Comparison of ENCODE assay signal across 8 cellular contexts in the genomic region with DNA sequence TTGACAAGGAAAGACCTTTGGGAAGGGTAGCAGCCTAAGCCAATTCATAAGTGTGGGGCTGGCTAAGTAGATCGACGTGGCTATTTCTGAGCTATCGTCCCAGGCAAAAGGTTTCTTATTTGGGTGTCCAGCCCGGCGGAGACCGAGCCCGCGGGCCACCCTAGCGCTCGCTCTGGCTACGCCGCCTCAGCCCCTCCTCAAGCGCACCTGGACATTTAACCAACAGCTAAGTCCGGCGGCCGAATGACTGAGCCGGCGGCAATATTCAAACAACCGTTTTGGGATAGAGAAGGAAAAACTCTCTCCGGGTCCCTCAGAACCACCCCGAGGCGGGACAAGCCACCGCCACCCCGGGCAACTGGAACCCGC. TPM values are rescaled to one million over a fixed set of nuclear protein-coding genes. Genes with fewer than 3 reads are reported as not detected.
DNase-seq lines count a peak whose midpoint lies in the region; ATAC-seq and TF ChIP-seq lines count a peak whose summit lies in the region.

No MANE protein-coding gene starts in this region.

- TF ChIP-seq EP300 in SK-N-SH (IDR thresholded peaks at IDR 0.05; ENCODE audit: borderline replicate concordance in 1 of 2, low read depth in 1 of 2, low read length in 1 of 2), result no peak
- TF ChIP-seq EP300 in esophagus muscularis mucosa (IDR thresholded peaks at IDR 0.05), result no peak

- WGBS in SK-N-SH (ENCODE audit: low lambda C conversion rate), result 0% methylated on average over 13 of the region's 25 CpGs
- 0% methylated on average over 3 of the region's 25 CpGs for WGBS in esophagus muscularis mucosa

- TF ChIP-seq RAD21 in SK-N-SH (IDR thresholded peaks at IDR 0.05; ENCODE audit: low read length), result no peak

- no peak for TF ChIP-seq POLR2A in esophagus muscularis mucosa (IDR thresholded peaks at IDR 0.05; ENCODE audit: low read depth)

- intact Hi-C loops in esophagus muscularis mucosa (cut with DNase I), result loop anchor here (5.0 kb wide), 2 partner anchors 128 to 197 kb away; no protein-coding TSS in a partner anchor

- H3K36me3 ChIP-seq in BE2C, result no peaks in the 10 kb centered on the region
- H3K36me3 ChIP-seq in SK-N-SH (replicated peaks in 1 of 2; ENCODE audit: control insufficient read depth in 1 of 2, insufficient read depth in 2 of 2, low read length in 1 of 2), result no peaks in the 10 kb centered on the region
- H3K36me3 ChIP-seq in esophagus muscularis mucosa, result no peaks in the 10 kb centered on the region

- peak overlapping the region; percentile 79 to 96 (median 94) for H3K4me3 Mint-ChIP-seq in naive B cell

- H3K27ac Mint-ChIP-seq in naive B cell, result peak overlapping the region; percentile 90 to 99 (median 98)

- no peaks in the 10 kb centered on the region for H4K20me1 ChIP-seq in SK-N-SH (ENCODE audit: insufficient read depth)

- peaks cover 46 to 82% (median 54%) of the 10 kb centered on the region in 3 donors for H3K4me1 Mint-ChIP-seq in naive B cell

- no peak for TF ChIP-seq CTCF in BE2C (IDR thresholded peaks at IDR 0.05; ENCODE audit: low read depth, low read length)
- no peak for TF ChIP-seq CTCF in SK-N-SH (IDR thresholded peaks at IDR 0.05)
- TF ChIP-seq CTCF in esophagus muscularis mucosa (IDR thresholded peaks at IDR 0.05), result no peak

- no peaks in the 10 kb centered on the region for H3K9me2 ChIP-seq in SK-N-SH

- H3K27me3 ChIP-seq in BE2C (no peaks in the 10 kb centered on the region), SK-N-SH (ENCODE audit: insufficient read depth) (no peaks in the 10 kb centered on the region), esophagus muscularis mucosa (no peaks in the 10 kb centered on the region)

- H3K36me3 Mint-ChIP-seq in naive B cell, result peaks cover 0 to 7% of the 10 kb centered on the region in 2 donors

- H3K27ac ChIP-seq in SK-N-SH (ENCODE audit: low read depth in 2 of 2, low read length in 1 of 2) (peak overlapping the region; percentile 77 to 84), esophagus muscularis mucosa (replicated peaks in 1 of 4) (peak overlapping the region; percentile 87 to 92 (median 89))

- H3K9me3 ChIP-seq in BE2C, result no peaks in the 10 kb centered on the region
- H3K9me3 ChIP-seq in SK-N-SH, result no peaks in the 10 kb centered on the region
- no peaks in the 10 kb centered on the region for H3K9me3 ChIP-seq in esophagus muscularis mucosa

- POLR2A ChIA-PET in SK-N-SH (lab: Yijun Ruan, JAX), result interaction anchor here (0.5 to 1.5 kb wide), 8 partner anchors 9 to 1834 kb away, joined by 3 to 5 read pairs (median 4); partner anchors contain the start of genes AMPD3, CTR9 and IRAG1

- ATAC-seq in GM19035 (IDR thresholded peaks at IDR 0.05; ENCODE audit: unreplicated experiment) (peak; percentile 39), HG03139 (IDR thresholded peaks at IDR 0.05; ENCODE audit: unreplicated experiment) (peak; percentile 11), naive B cell (ENCODE audit: low read depth in 2 of 2) (peak; percentile 0 to 4)

- H3K9ac ChIP-seq in SK-N-SH, result peak overlapping the region; percentile 87

- CTCF ChIA-PET in SK-N-SH (lab: Yijun Ruan, JAX), result interaction anchor here (0.6 to 4.3 kb wide), 48 partner anchors 9 to 774 kb away, joined by 3 to 25 read pairs (median 4); partner anchors contain the start of genes ADM and AMPD3

- DNase-seq in BE2C, result no peak
- DNase-seq in SK-N-SH, result no peak
- DNase-seq in esophagus muscularis mucosa (ENCODE audit: extremely low spot score), result no peak
- no peak for DNase-seq in naive B cell
- DNase-seq in putamen (ENCODE audit: low spot score), result no peak
- no peak for DNase-seq in inferior parietal cortex (ENCODE audit: extremely low spot score)

- H2AFZ ChIP-seq in SK-N-SH (ENCODE audit: low read depth), result peak overlapping the region; percentile 37

- no peaks in the 10 kb centered on the region for H3K4me1 ChIP-seq in BE2C
- peaks cover 7 to 11% of the 10 kb centered on the region in 2 experiments; a peak in 3 of 4 replicates for H3K4me1 ChIP-seq in SK-N-SH (ENCODE audit: control insufficient read depth in 1 of 2, insufficient read depth in 2 of 2, low read depth in 1 of 2, low read length in 1 of 2)
- H3K4me1 ChIP-seq in esophagus muscularis mucosa, result peaks cover 7 to 16% (median 14%) of the 10 kb centered on the region in 4 donors

- H3K4me3 ChIP-seq in BE2C (ENCODE audit: low read depth, low read length) (peak overlapping the region; percentile 61), SK-N-SH (ENCODE audit: low read depth in 2 of 2, low read length in 1 of 2) (peak overlapping the region; percentile 72 to 89), esophagus muscularis mucosa (peak overlapping the region; percentile 72 to 97 (median 78))

- peaks cover 0 to 21% (median 13%) of the 10 kb centered on the region in 7 donors for H3K9me3 Mint-ChIP-seq in naive B cell

- peaks cover 9% of the 10 kb centered on the region for H3F3A ChIP-seq in SK-N-SH (replicated peaks; ENCODE audit: insufficient read depth)

- peak overlapping the region; percentile 91 for H3K4me2 ChIP-seq in SK-N-SH

- no peaks in the 10 kb centered on the region for H3K27me3 Mint-ChIP-seq in naive B cell

- H3K79me2 ChIP-seq in SK-N-SH (ENCODE audit: insufficient read depth), result peaks cover 35% of the 10 kb centered on the region

TF ChIP-seq in SK-N-SH, 30 proteins besides CTCF, POLR2A, EP300 and RAD21 (continues in another document):
- no peak for TF ChIP-seq RCOR1 (IDR thresholded peaks at IDR 0.05; ENCODE audit: low read length)
- no peak for TF ChIP-seq POLR2AphosphoS5 (IDR thresholded peaks at IDR 0.05; ENCODE audit: low read depth, low read length)
- TF ChIP-seq CHD2 (IDR thresholded peaks at IDR 0.05; ENCODE audit: low read length, partially characterized antibody), result no peak
- no peak for TF ChIP-seq NFIC (IDR thresholded peaks at IDR 0.05; ENCODE audit: borderline replicate concordance)
- no peak for TF ChIP-seq RXRA (IDR thresholded peaks at IDR 0.05; ENCODE audit: borderline replicate concordance, low read depth)
- no peak for TF ChIP-seq FOXJ3 (CRISPR knock-in tag; IDR thresholded peaks at IDR 0.05)
- no peak for TF ChIP-seq ZBTB33 (IDR thresholded peaks at IDR 0.05; ENCODE audit: borderline replicate concordance, low read depth)
- TF ChIP-seq TCF12 (IDR thresholded peaks at IDR 0.05), result no peak
- no peak for TF ChIP-seq GABPA (IDR thresholded peaks at IDR 0.05; ENCODE audit: low read depth)
- no peak for TF ChIP-seq SMC3 (IDR thresholded peaks at IDR 0.05; ENCODE audit: low read depth, low read length)
- TF ChIP-seq, protein P1, sequence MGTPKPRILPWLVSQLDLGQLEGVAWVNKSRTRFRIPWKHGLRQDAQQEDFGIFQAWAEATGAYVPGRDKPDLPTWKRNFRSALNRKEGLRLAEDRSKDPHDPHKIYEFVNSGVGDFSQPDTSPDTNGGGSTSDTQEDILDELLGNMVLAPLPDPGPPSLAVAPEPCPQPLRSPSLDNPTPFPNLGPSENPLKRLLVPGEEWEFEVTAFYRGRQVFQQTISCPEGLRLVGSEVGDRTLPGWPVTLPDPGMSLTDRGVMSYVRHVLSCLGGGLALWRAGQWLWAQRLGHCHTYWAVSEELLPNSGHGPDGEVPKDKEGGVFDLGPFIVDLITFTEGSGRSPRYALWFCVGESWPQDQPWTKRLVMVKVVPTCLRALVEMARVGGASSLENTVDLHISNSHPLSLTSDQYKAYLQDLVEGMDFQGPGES (IDR thresholded peaks at IDR 0.05; ENCODE audit: low read depth, low read length), result no peak
- TF ChIP-seq, protein P2, sequence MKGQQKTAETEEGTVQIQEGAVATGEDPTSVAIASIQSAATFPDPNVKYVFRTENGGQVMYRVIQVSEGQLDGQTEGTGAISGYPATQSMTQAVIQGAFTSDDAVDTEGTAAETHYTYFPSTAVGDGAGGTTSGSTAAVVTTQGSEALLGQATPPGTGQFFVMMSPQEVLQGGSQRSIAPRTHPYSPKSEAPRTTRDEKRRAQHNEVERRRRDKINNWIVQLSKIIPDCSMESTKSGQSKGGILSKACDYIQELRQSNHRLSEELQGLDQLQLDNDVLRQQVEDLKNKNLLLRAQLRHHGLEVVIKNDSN (IDR thresholded peaks at IDR 0.05; ENCODE audit: borderline replicate concordance, low read depth), result no peak
- TF ChIP-seq TEAD4 (IDR thresholded peaks at IDR 0.05; ENCODE audit: borderline replicate concordance, insufficient read depth), result no peak
- no peak for TF ChIP-seq FOSL2 (IDR thresholded peaks at IDR 0.05; ENCODE audit: borderline replicate concordance, low read depth)

RNA-seq across cellular contexts. Expression of gene RNF141, which starts 0.5 kb away (rescaled TPM):
- polyA plus RNA-seq in BE2C (2012; ENCODE audit: insufficient read depth, insufficient read length, low read depth), result 5.2 TPM
- polyA plus RNA-seq in SK-N-SH (2012; rRNA removed) (6.9 and 10.3 TPM in 2 replicates), naive B cell (ENCODE audit: low read depth in 6 of 6) (100 to 1,000 TPM; 101 to 187 (median 132) TPM)
- 12.9 and 15.5 TPM in 2 replicates for polyA plus RNA-seq in SK-N-SH (2012; cell fraction: cytosol; rRNA removed)
- polyA plus RNA-seq in SK-N-SH (2012; cell fraction: nucleus; rRNA removed), result 2.0 and 4.5 TPM in 2 replicates
- 10 to 100 TPM; 24.1 to 39.3 (median 34.9) TPM for total RNA-seq in esophagus muscularis mucosa

RNA-seq across cellular contexts. Expression of gene LYVE1, which starts 27.9 kb away (rescaled TPM):
- polyA plus RNA-seq in BE2C (2012; ENCODE audit: insufficient read depth, insufficient read length, low read depth), result not detected
- polyA plus RNA-seq in SK-N-SH (2012; rRNA removed), result not detected in 2 replicates
- polyA plus RNA-seq in SK-N-SH (2012; cell fraction: cytosol; rRNA removed), result 0.01 TPM in 1 of 2 replicates, not detected in the other
- not detected in 2 replicates for polyA plus RNA-seq in SK-N-SH (2012; cell fraction: nucleus; rRNA removed)
- 100 to 1,000 TPM in 1 of 4 donors, 10 to 100 TPM in 3; 59.5 to 150 (median 74.3) TPM for total RNA-seq in esophagus muscularis mucosa
- polyA plus RNA-seq in naive B cell (ENCODE audit: low read depth in 6 of 6), result under 1 TPM in 5 of 6 donors, not detected in 1; 0.08 to 0.38 (median 0.29) TPM

Comparison
In these comparisons a context has a peak if more than half of its experiments do, and no peak if none do; other contexts are left out.
1. RNA of gene RNF141, which starts 0.5 kb away (polyA plus RNA-seq): 101 to 187 TPM in naive B cell; 2.0 to 15.5 TPM in SK-N-SH; every median in the first group is over 4 times any median in the second.
2. Peak in every context shown above with its lines, with median percentiles within 50 percentile points of each other: H3K4me3 ChIP-seq and ATAC-seq.